24 cellular contexts compared by ENCODE assay signal in genomic region chr5:153543959-153544470, GRCh38. TPM values are rescaled to one million over a fixed set of nuclear protein-coding genes. Genes with fewer than 3 reads are reported as not detected.
DNase-seq lines count a peak whose midpoint lies in the region; ATAC-seq, FAIRE-seq and TF ChIP-seq lines count a peak whose summit lies in the region.
"Had no signal": no experiment of that assay in that cellular context is flagged by ENCODE, and none has a peak within 500 bp of the region (broad histone marks: within the 10 kb centered on the region; RNA-seq: fewer than 3 reads in every experiment).

No MANE protein-coding gene starts in this region.

- H3K27ac Mint-ChIP-seq in endodermal cell, result no peak overlapping the region
- H3K27ac Mint-ChIP-seq: CD8-positive, alpha-beta memory T cell had no signal

- peaks cover 4% of the 10 kb centered on the region for H3K4me1 Mint-ChIP-seq in endodermal cell
- H3K4me1 Mint-ChIP-seq: CD8-positive, alpha-beta memory T cell had no signal

- H3K18ac ChIP-seq in IMR-90 (ENCODE audit: low read depth, low read length), result peak overlapping the region; percentile 93

- no peak for TF ChIP-seq RAD21 in IMR-90 (IDR thresholded peaks at IDR 0.05; ENCODE audit: low read length)

- H3K4ac ChIP-seq in IMR-90 (ENCODE audit: low read depth, low read length), result peak overlapping the region; percentile 61; the same call in 1 of the 2 replicates

- peak overlapping the region; percentile 26 to 62; a peak in 1 of 4 replicates for H4K8ac ChIP-seq in IMR-90 (ENCODE audit: low read depth in 2 of 2, low read length in 2 of 2)

- H3K4me3 ChIP-seq in BLaER1 (no peak overlapping the region), IMR-90 (ENCODE audit: insufficient read depth, low read depth, low read length) (no peak overlapping the region), endodermal cell (ENCODE audit: low read length) (no peak overlapping the region), osteoblast (ENCODE audit: insufficient read depth, low read length) (no peak overlapping the region)
- H3K4me3 ChIP-seq: SJCRH30 had no signal

- no peak overlapping the region for H3K27ac ChIP-seq in BLaER1
- H3K27ac ChIP-seq in IMR-90 (ENCODE audit: insufficient read depth, low read length), result no peak overlapping the region
- no peak overlapping the region for H3K27ac ChIP-seq in endodermal cell (ENCODE audit: low read depth, low read length)
- no peak overlapping the region for H3K27ac ChIP-seq in osteoblast (ENCODE audit: low read depth, low read length)
- H3K27ac ChIP-seq: RWPE1, SJCRH30 had no signal

- no peaks in the 10 kb centered on the region for H3K27me3 Mint-ChIP-seq in endodermal cell (ENCODE audit: insufficient read depth)
- H3K27me3 Mint-ChIP-seq: CD8-positive, alpha-beta memory T cell had no signal

- no peaks in the 10 kb centered on the region for H3K79me1 ChIP-seq in IMR-90 (ENCODE audit: low read depth in 1 of 2, low read length in 2 of 2)

- in situ Hi-C loops in IMR-90 (cut with MboI; ENCODE audit: low sequenced_read_pairs), result no loop called here

- ATAC-seq in IMR-90 (ENCODE audit: low read depth) (peak; percentile 61), omental fat pad (ENCODE audit: low FRiP score) (no peak), HG02571 (IDR thresholded peaks at IDR 0.05; ENCODE audit: unreplicated experiment) (no peak)
- ATAC-seq: HepG2 had no signal

- TF ChIP-seq POLR2A in IMR-90 (IDR thresholded peaks at IDR 0.05; ENCODE audit: low read depth, low read length), result no peak

- no peaks in the 10 kb centered on the region for H3K36me3 Mint-ChIP-seq in endodermal cell (ENCODE audit: low read depth)
- H3K36me3 Mint-ChIP-seq: CD8-positive, alpha-beta memory T cell had no signal

- no peaks in the 10 kb centered on the region; the same call in 1 of the 2 replicates for H3K9me1 ChIP-seq in IMR-90 (ENCODE audit: insufficient read depth, low read length)

- CTCF ChIA-PET in IMR-90 (lab: Yijun Ruan, JAX), result no interaction called here

- H3K36me3 ChIP-seq in BLaER1 (no peaks in the 10 kb centered on the region), IMR-90 (ENCODE audit: control insufficient read depth, insufficient read depth, low read length) (no peaks in the 10 kb centered on the region), endodermal cell (ENCODE audit: control insufficient read depth, insufficient read depth, low read length) (no peaks in the 10 kb centered on the region), osteoblast (ENCODE audit: insufficient read depth, low read length) (no peaks in the 10 kb centered on the region)
- H3K36me3 ChIP-seq: SJCRH30 had no signal

- peak overlapping the region; percentile 69 for H3K14ac ChIP-seq in IMR-90 (replicated peaks; ENCODE audit: low read depth, low read length)

- intact Hi-C loops in IMR-90 (cut with micrococcal nuclease), result no loop called here

- POLR2A ChIA-PET in IMR-90 (lab: Charles Lee; ENCODE audit: unreplicated experiment), result no interaction called here

- H2BK5ac ChIP-seq in IMR-90 (ENCODE audit: low read depth, low read length, poor library complexity, severe bottlenecking), result peak overlapping the region; percentile 55

- H3K27me3 ChIP-seq in BLaER1 (no peaks in the 10 kb centered on the region), IMR-90 (ENCODE audit: control insufficient read depth, insufficient read depth, low read length) (no peaks in the 10 kb centered on the region), endodermal cell (ENCODE audit: control insufficient read depth, insufficient read depth, low read length, poor library complexity, severe bottlenecking) (peaks cover 3% of the 10 kb centered on the region), osteoblast (ENCODE audit: insufficient read depth, low read length) (no peaks in the 10 kb centered on the region)

- dilution Hi-C loops in IMR-90 (cut with HindIII; ENCODE audit: low sequenced_read_pairs, unreplicated experiment), result no loop called here

- no peak overlapping the region for H3K4me3 Mint-ChIP-seq in endodermal cell
- H3K4me3 Mint-ChIP-seq: CD8-positive, alpha-beta memory T cell had no signal

- H4K20me1 ChIP-seq in BLaER1 (no peaks in the 10 kb centered on the region), IMR-90 (ENCODE audit: insufficient read depth, low read length) (no peaks in the 10 kb centered on the region), osteoblast (ENCODE audit: insufficient read depth, low read length) (no peaks in the 10 kb centered on the region)

- peak overlapping the region; percentile 83 for H2AK5ac ChIP-seq in IMR-90 (ENCODE audit: low read depth, low read length)

- peak overlapping the region; percentile 72; the same call in 1 of the 2 replicates for H2BK120ac ChIP-seq in IMR-90 (ENCODE audit: low read depth, low read length)

- H3K4me2 ChIP-seq in BLaER1, result peak overlapping the region; percentile 10
- H3K4me2 ChIP-seq in IMR-90 (ENCODE audit: low read depth, low read length), result peak overlapping the region; percentile 13; the same call in 1 of the 2 replicates
- H3K4me2 ChIP-seq in osteoblast (ENCODE audit: insufficient read depth, low read length), result no peak overlapping the region

- TF ChIP-seq CTCF in IMR-90 (conservative IDR thresholded peaks at IDR 0.05; ENCODE audit: low read depth, low read length) (no peak), endodermal cell (conservative IDR thresholded peaks at IDR 0.05) (no peak), osteoblast (IDR thresholded peaks at IDR 0.05; ENCODE audit: extremely low read depth, low read depth, low read length) (no peak), omental fat pad (IDR thresholded peaks at IDR 0.05) (no peak)

- H3K9me3 Mint-ChIP-seq in endodermal cell, result peaks cover 7% of the 10 kb centered on the region

- H3K79me2 ChIP-seq in osteoblast (ENCODE audit: insufficient read depth, low read length), result no peaks in the 10 kb centered on the region

- peak overlapping the region; percentile 31; the same call in 1 of the 2 replicates for H4K91ac ChIP-seq in IMR-90 (ENCODE audit: insufficient read depth, low read depth, low read length)

- no peaks in the 10 kb centered on the region for H3K9me3 ChIP-seq in BLaER1
- H3K9me3 ChIP-seq in IMR-90 (ENCODE audit: control insufficient read depth, insufficient read depth, low read length), result no peaks in the 10 kb centered on the region
- H3K9me3 ChIP-seq in endodermal cell (ENCODE audit: control insufficient read depth, low read length), result peaks cover 10% of the 10 kb centered on the region
- H3K9me3 ChIP-seq in osteoblast (ENCODE audit: low read depth, low read length), result no peaks in the 10 kb centered on the region
- H3K9me3 ChIP-seq: SJCRH30 had no signal

- peak overlapping the region; percentile 24 for H2AFZ ChIP-seq in IMR-90 (replicated peaks; ENCODE audit: low read length, poor library complexity)
- H2AFZ ChIP-seq in osteoblast (ENCODE audit: low read length), result no peak overlapping the region

- H3K23ac ChIP-seq in IMR-90 (ENCODE audit: low read depth, low read length), result no peak overlapping the region

- no peak overlapping the region for H3K9ac ChIP-seq in BLaER1
- H3K9ac ChIP-seq in IMR-90 (ENCODE audit: low read depth, low read length), result no peak overlapping the region
- H3K9ac ChIP-seq in endodermal cell (ENCODE audit: extremely low read depth, low read length, poor library complexity, severe bottlenecking), result no peak overlapping the region

- no TSS peak for BruUV-seq in IMR-90 (replicated peaks; lab: Mats Ljungman, UMichigan)

- no peak for FAIRE-seq in HTR-8/SVneo (lab: Jason Lieb, UNC)
- FAIRE-seq: H54, HepG2 had no signal

- H4K5ac ChIP-seq in IMR-90 (ENCODE audit: low read depth, low read length), result peak overlapping the region; percentile 87

- peaks cover 21% of the 10 kb centered on the region for H3K4me1 ChIP-seq in BLaER1
- peaks cover 12% of the 10 kb centered on the region for H3K4me1 ChIP-seq in IMR-90 (ENCODE audit: control insufficient read depth, insufficient read depth, low read length)
- no peaks in the 10 kb centered on the region for H3K4me1 ChIP-seq in endodermal cell (ENCODE audit: control insufficient read depth, insufficient read depth, low read length)
- H3K4me1 ChIP-seq in osteoblast (ENCODE audit: insufficient read depth, low read length), result no peaks in the 10 kb centered on the region
- H3K4me1 ChIP-seq: SJCRH30 had no signal

- H3K56ac ChIP-seq in IMR-90 (ENCODE audit: extremely low read depth, insufficient read depth, low read length), result no peak overlapping the region

- H2BK15ac ChIP-seq in IMR-90 (ENCODE audit: low read depth, low read length), result peak overlapping the region; percentile 59; the same call in 2 of the 3 replicates

- peak overlapping the region; percentile 87 for H2BK20ac ChIP-seq in IMR-90 (ENCODE audit: low read depth, low read length)

- H2AK9ac ChIP-seq in IMR-90 (replicated peaks; ENCODE audit: low read depth, low read length, poor library complexity), result no peak overlapping the region

- peak; percentile 45 for DNase-seq in IMR-90
- peak; percentile 49 for DNase-seq in endodermal cell
- DNase-seq in osteoblast (ENCODE audit: insufficient read length, low spot score, missing footprints), result peak; percentile 29
- DNase-seq in HTR-8/SVneo (ENCODE audit: insufficient read length, low spot score), result no peak
- DNase-seq in 8988T, result no peak
- no peak for DNase-seq in omental fat pad (ENCODE audit: low spot score)
- DNase-seq: C1 segment of cervical spinal cord; Calu3; CD8-positive, alpha-beta memory T cell; DMS153; GDM1; KBM-7; NCI-H1092; NCI-H1436; NCI-H187 treated with DMSO at 0.1 percent for 48 hours; NCI-H2107; NCI-H510A treated with DMSO at 0.1 percent for 48 hours; NCI-H748 treated with DMSO at 0.1 percent for 48 hours; SJCRH30 had no signal

TF ChIP-seq in IMR-90, 13 proteins besides CTCF, POLR2A, EP300 and RAD21 (continues in another document):
- no peak for TF ChIP-seq ELK1 (IDR thresholded peaks at IDR 0.05; ENCODE audit: borderline replicate concordance, low read depth, low read length)
- no peak for TF ChIP-seq BHLHE40 (IDR thresholded peaks at IDR 0.05; ENCODE audit: low read depth, low read length)
- TF ChIP-seq RFX5 (IDR thresholded peaks at IDR 0.05; ENCODE audit: low read depth, low read length), result no peak
- no peak for TF ChIP-seq SMC3 (IDR thresholded peaks at IDR 0.05; ENCODE audit: low read depth, low read length)

RNA-seq across cellular contexts. Expression of gene GRIA1, which starts 53.5 kb away (rescaled TPM):
- total RNA-seq in IMR-90 (2012; rRNA removed) (1.3 and 1.4 TPM in 2 replicates), endodermal cell (1 to 10 TPM in 1 of 2 donors, not detected in 1; 1.2 TPM), osteoblast (0.29 and 1.1 TPM in 2 replicates), omental fat pad (1 to 10 TPM in 3 of 4 donors, not detected in 1; 1.7 to 9.6 (median 5.0) TPM)
- 0.37 and 0.48 TPM in 2 replicates for polyA plus RNA-seq in IMR-90 (2012; rRNA removed)
- 0.16 and 0.39 TPM in 2 replicates for polyA plus RNA-seq in IMR-90 (2012; cell fraction: cytosol; rRNA removed)
- 0.09 and 1.1 TPM in 2 replicates for polyA plus RNA-seq in IMR-90 (2012; cell fraction: nucleus; rRNA removed; ENCODE audit: low replicate concordance)
- polyA plus RNA-seq in endodermal cell (2013, experiment 1 of 2), result 6.4 TPM
- polyA plus RNA-seq in endodermal cell (2013, experiment 2 of 2), result 7.5 TPM
- total RNA-seq: Calu3; CD8-positive, alpha-beta memory T cell; HepG2; SJCRH30 had no signal
- polyA plus RNA-seq: CD8-positive, alpha-beta memory T cell; HepG2 had no signal

Comparison
In these comparisons a context has a peak if more than half of its experiments do, and no peak if none do; other contexts are left out.
1. DNase-seq: peak in IMR-90 (single experiment), endodermal cell (single experiment) and osteoblast (single experiment); none in HTR-8/SVneo (single experiment), 8988T (single experiment) and omental fat pad (single experiment).